In genomic region chr10:68553599-68553998, GRCh38 we compare ENCODE assay signal across 2 cellular contexts.
TF ChIP-seq lines count a peak whose summit lies in the region.

No MANE protein-coding gene starts in this region.

TF ChIP-seq in GM23338, 12 proteins besides CTCF, POLR2A, EP300 and RAD21:
- TF ChIP-seq JUNB (IDR thresholded peaks at IDR 0.05; ENCODE audit: unreplicated experiment) (no peak), POLR2AphosphoS5 (IDR thresholded peaks at IDR 0.05; ENCODE audit: low read depth) (no peak), REST (IDR thresholded peaks at IDR 0.05; ENCODE audit: unreplicated experiment) (no peak), STAT1 (IDR thresholded peaks at IDR 0.05; ENCODE audit: unreplicated experiment) (no peak), EZH2 (IDR thresholded peaks at IDR 0.05; ENCODE audit: low read depth, unreplicated experiment) (no peak), CREB1 (CRISPR knock-in tag; IDR thresholded peaks at IDR 0.05; ENCODE audit: low read depth) (no peak), ZNF331 (CRISPR knock-in tag; IDR thresholded peaks at IDR 0.05; ENCODE audit: low read depth) (no peak)

TF ChIP-seq in H1, 55 proteins besides CTCF, POLR2A, EP300 and RAD21:
- no peak for TF ChIP-seq POU5F1 (IDR thresholded peaks at IDR 0.05; ENCODE audit: low read depth, low read length)
- TF ChIP-seq GTF2F1 (IDR thresholded peaks at IDR 0.05; ENCODE audit: borderline replicate concordance, low read depth, low read length): no peak
- TF ChIP-seq USF2 (IDR thresholded peaks at IDR 0.05; ENCODE audit: low read length): no peak
- no peak for TF ChIP-seq NRF1 (IDR thresholded peaks at IDR 0.05; ENCODE audit: low read depth, low read length)
- no peak for TF ChIP-seq HDAC6 (IDR thresholded peaks at IDR 0.05; ENCODE audit: low read depth, low read length)
- no peak for TF ChIP-seq KDM5A (IDR thresholded peaks at IDR 0.05; ENCODE audit: low read length)
- no peak for TF ChIP-seq JUN (IDR thresholded peaks at IDR 0.05; ENCODE audit: low read depth, low read length)
- no peak for TF ChIP-seq SIX5 (IDR thresholded peaks at IDR 0.05; ENCODE audit: low read depth, low read length)
- no peak for TF ChIP-seq ASH2L (IDR thresholded peaks at IDR 0.05; ENCODE audit: low read length)
- TF ChIP-seq TCF12 (IDR thresholded peaks at IDR 0.05; ENCODE audit: low read depth, low read length): no peak
- no peak for TF ChIP-seq CHD2 (IDR thresholded peaks at IDR 0.05; ENCODE audit: low read length)
